Comparison of ENCODE assay signal across 19 cellular contexts in the genomic region with DNA sequence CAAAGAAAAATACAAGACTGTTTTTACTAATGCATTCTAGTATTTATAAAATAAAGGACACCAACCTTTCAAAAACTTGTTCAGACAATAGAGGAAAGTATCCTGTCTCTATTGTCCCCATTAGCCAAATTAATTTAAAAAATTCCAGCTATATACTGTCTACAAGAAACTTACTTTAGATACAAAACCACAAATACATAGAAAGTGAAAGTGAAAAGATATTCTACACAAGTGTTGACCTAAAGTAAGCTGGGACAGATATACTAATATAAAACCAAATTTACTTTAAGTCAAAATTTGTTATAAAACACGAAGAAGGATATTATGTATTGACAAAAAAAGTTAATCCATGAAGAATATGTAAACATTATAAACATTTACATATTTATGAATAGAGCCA.
"Had no signal": no experiment of that assay in that cellular context is flagged by ENCODE, and none has a peak within 500 bp of the region (broad histone marks: within the 10 kb centered on the region; RNA-seq: fewer than 3 reads in every experiment).

No MANE protein-coding gene starts in this region.

- H3K27ac Mint-ChIP-seq: activated naive CD4-positive, alpha-beta T cell treated with anti-CD3 and anti-CD28 coated beads, Interleukin-2, amount 50 U/mL, for 72 hours; natural killer cell; progenitor cell of endocrine pancreas; WTC11 had no signal

- H3K4me3 ChIP-seq: breast epithelium, coronary artery, esophagus muscularis mucosa, gastrocnemius medialis, left ventricle myocardium inferior had no signal

- H3K4me3 Mint-ChIP-seq: central memory CD8-positive, alpha-beta T cell; natural killer cell; WTC11 had no signal

- H3K36me3 ChIP-seq: breast epithelium, esophagus muscularis mucosa, gastrocnemius medialis, left ventricle myocardium inferior had no signal

- H3K9me3 ChIP-seq: breast epithelium, esophagus muscularis mucosa, gastrocnemius medialis, left ventricle myocardium inferior had no signal

- H3K4me1 Mint-ChIP-seq: central memory CD8-positive, alpha-beta T cell; natural killer cell; WTC11 had no signal

- H3K27ac ChIP-seq: breast epithelium, coronary artery, esophagus muscularis mucosa, gastrocnemius medialis, left ventricle myocardium inferior had no signal

- H3K4me1 ChIP-seq: breast epithelium, esophagus muscularis mucosa, gastrocnemius medialis, left ventricle myocardium inferior had no signal

- H3K36me3 Mint-ChIP-seq: activated naive CD4-positive, alpha-beta T cell treated with anti-CD3 and anti-CD28 coated beads, Interleukin-2, amount 50 U/mL, for 72 hours; WTC11 had no signal

- DNase-seq: activated gamma-delta T cell treated with Interleukin-2 at 50 U/mL for 16 hours; activated T-cell treated with anti-CD3 and anti-CD28 coated beads, Interleukin-2, amount 50 U/mL, for 1 hour; gastrocnemius medialis; hippocampal formation; kidney glomerular epithelial cell; left ventricle myocardium inferior; midbrain; natural killer cell; stimulated activated CD4-positive, alpha-beta T cell treated with anti-CD3 and anti-CD28 coated beads, Interleukin-4, amount 100 ng/mL, for 24 hours; stimulated activated naive CD8-positive, alpha-beta T cell treated with anti-CD3 and anti-CD28 coated beads, Interleukin-15, Interleukin-2, amounts not matched to agents 100 U/mL and 50 U/mL, for 24 hours; T1000 had no signal

- ATAC-seq: activated naive CD4-positive, alpha-beta T cell treated with anti-CD3 and anti-CD28 coated beads, Interleukin-2, amount 50 U/mL, for 72 hours; gastrocnemius medialis; natural killer cell; stimulated activated naive CD8-positive, alpha-beta T cell treated with anti-CD3 and anti-CD28 coated beads, Interleukin-15, Interleukin-2, amounts not matched to agents 100 U/mL and 50 U/mL, for 24 hours; WTC11 had no signal

- H3K9me3 Mint-ChIP-seq: WTC11 had no signal

- H3K27me3 Mint-ChIP-seq: central memory CD8-positive, alpha-beta T cell; progenitor cell of endocrine pancreas had no signal

- H3K27me3 ChIP-seq: breast epithelium, esophagus muscularis mucosa, gastrocnemius medialis had no signal

- FAIRE-seq: astrocyte had no signal
